Comparison of ENCODE assay signal across 20 cellular contexts in the genomic region with DNA sequence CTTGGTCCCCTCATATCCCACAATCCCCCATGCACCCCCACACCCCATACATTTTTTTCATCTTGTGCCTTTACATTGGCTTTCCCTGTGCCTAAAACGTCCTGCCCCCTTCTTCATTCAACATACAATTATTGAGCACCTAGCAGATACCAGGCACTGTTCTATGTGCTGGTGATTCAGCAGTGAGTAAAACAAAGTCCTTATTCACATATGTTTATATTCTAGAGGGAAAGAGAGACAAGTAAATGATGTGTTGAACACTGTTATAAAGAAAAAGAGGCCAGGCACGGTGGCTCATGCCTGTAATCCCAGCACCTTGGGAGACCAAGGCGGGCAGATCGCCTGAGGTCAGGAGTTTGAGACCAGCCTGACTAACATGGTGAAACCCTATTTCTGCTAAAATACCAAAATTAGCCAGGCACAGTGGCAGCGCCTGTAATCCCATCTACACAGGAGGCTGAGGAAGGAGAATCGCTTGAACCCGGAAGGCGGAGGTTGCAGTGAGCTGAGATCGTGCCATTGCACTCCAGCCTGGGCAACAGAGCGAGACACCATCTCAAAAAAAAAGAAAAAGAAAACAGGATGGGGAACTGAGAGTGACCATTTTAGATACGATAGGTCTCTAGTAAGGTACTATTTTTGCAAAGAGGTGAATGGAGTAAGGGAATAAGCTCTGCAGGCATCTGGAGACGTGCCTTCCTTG. TPM values are rescaled to one million over a fixed set of nuclear protein-coding genes. Genes with fewer than 3 reads are reported as not detected.
A peak's percentile ranks its signal among the peaks of the same experiment; 100 is the strongest.
DNase-seq lines count a peak whose midpoint lies in the region; ATAC-seq lines count a peak whose summit lies in the region.
"Had no signal": no experiment of that assay in that cellular context is flagged by ENCODE, and none has a peak within 500 bp of the region (broad histone marks: within the 10 kb centered on the region; RNA-seq: fewer than 3 reads in every experiment).

No MANE protein-coding gene starts in this region.

- peak overlapping the region; percentile 64 to 93 (median 80) for H3K4me3 Mint-ChIP-seq in naive B cell
- H3K4me3 Mint-ChIP-seq in T-helper 17 cell: no peak overlapping the region
- H3K4me3 Mint-ChIP-seq: naive thymus-derived CD4-positive, alpha-beta T cell had no signal

- peaks cover 0 to 2% (median 0%) of the 10 kb centered on the region in 7 donors for H3K9me3 Mint-ChIP-seq in naive B cell

- ATAC-seq in GM18858 (IDR thresholded peaks at IDR 0.05; ENCODE audit: unreplicated experiment) (peak; percentile 44), GM21529 (IDR thresholded peaks at IDR 0.05; ENCODE audit: unreplicated experiment) (peak; percentile 67), HG03159 (IDR thresholded peaks at IDR 0.05; ENCODE audit: unreplicated experiment) (peak; percentile 49), naive B cell (ENCODE audit: low read depth in 2 of 2) (peak; percentile 90 to 91), HG03108 (IDR thresholded peaks at IDR 0.05; ENCODE audit: unreplicated experiment) (no peak), T-helper 17 cell (no peak)
- ATAC-seq: naive thymus-derived CD4-positive, alpha-beta T cell had no signal

- H3K27ac Mint-ChIP-seq in naive B cell (peak overlapping the region; percentile 89 to 99 (median 93)), T-helper 17 cell (no peak overlapping the region)
- H3K27ac Mint-ChIP-seq: naive thymus-derived CD4-positive, alpha-beta T cell had no signal

- DNase-seq in naive B cell: peak; percentile 29
- no peak for DNase-seq in midbrain (lab: John Stamatoyannopoulos, UW)
- DNase-seq in HuH-7.5 (ENCODE audit: low spot score): no peak
- no peak for DNase-seq in T-helper 17 cell
- DNase-seq: activated CD4-positive, alpha-beta T cell treated with anti-CD3 and anti-CD28 coated beads, Interleukin-2, amount 50 U/mL, for 48 hours; activated effector memory CD4-positive, alpha-beta T cell treated with anti-CD3 and anti-CD28 coated beads, Interleukin-2, amount 50 U/mL, for 16 hours; C1 segment of cervical spinal cord; cortex of kidney; EL; esophagus squamous epithelium; hippocampal formation; naive thymus-derived CD4-positive, alpha-beta T cell; NCI-H1694 treated with DMSO at 0.1 percent for 48 hours; NCI-H526 treated with DMSO at 0.1 percent for 48 hours; Right ventricle myocardium superior; stimulated activated CD4-positive, alpha-beta T cell treated with anti-CD3 and anti-CD28 coated beads, Interleukin-2, amount 100 ng/mL, for 48 hours had no signal

- peaks cover 66 to 92% (median 78%) of the 10 kb centered on the region in 3 donors for H3K4me1 Mint-ChIP-seq in naive B cell
- H3K4me1 Mint-ChIP-seq in T-helper 17 cell: no peaks in the 10 kb centered on the region

- H3K27me3 Mint-ChIP-seq in naive B cell: no peaks in the 10 kb centered on the region
- H3K27me3 Mint-ChIP-seq in T-helper 17 cell: peaks cover 77% of the 10 kb centered on the region

- no peaks in the 10 kb centered on the region for H3K9me3 ChIP-seq in T-helper 17 cell (ENCODE audit: control insufficient read depth, low read length, poor library complexity, severe bottlenecking)
- H3K9me3 ChIP-seq: esophagus squamous epithelium had no signal

- H3K36me3 Mint-ChIP-seq in naive B cell (peaks cover 6 to 12% of the 10 kb centered on the region in 2 donors), T-helper 17 cell (ENCODE audit: low read depth) (peaks cover 23% of the 10 kb centered on the region)

RNA-seq across cellular contexts. Expression of gene SLC7A7, which starts 12.2 kb away (rescaled TPM):
- 10 to 100 TPM; 16.2 to 78.3 (median 28.7) TPM for polyA plus RNA-seq in naive B cell (ENCODE audit: low read depth in 6 of 6)
- 1 to 10 TPM in 1 of 2 donors, under 1 TPM in 1; 0.55 to 3.1 TPM for total RNA-seq in T-helper 17 cell

RNA-seq across cellular contexts. Expression of gene MRPL52, which starts 26.7 kb away (rescaled TPM):
- polyA plus RNA-seq in naive B cell (ENCODE audit: low read depth in 6 of 6): 100 to 1,000 TPM in 5 of 6 donors, 10 to 100 TPM in 1; 75.0 to 232 (median 186) TPM
- 10 to 100 TPM; 36.2 to 44.6 TPM for total RNA-seq in T-helper 17 cell

RNA-seq across cellular contexts. Expression of gene MMP14, which starts 33.4 kb away (rescaled TPM):
- polyA plus RNA-seq in naive B cell (ENCODE audit: low read depth in 6 of 6): not detected
- total RNA-seq in T-helper 17 cell: 1 to 10 TPM in 1 of 2 donors, under 1 TPM in 1; 0.85 to 1.0 TPM
- polyA plus RNA-seq: naive thymus-derived CD4-positive, alpha-beta T cell had no signal

RNA-seq across cellular contexts. Expression of gene OXA1L, which starts 36.5 kb away (rescaled TPM):
- polyA plus RNA-seq in naive B cell (ENCODE audit: low read depth in 6 of 6): 10 to 100 TPM; 56.9 to 83.5 (median 74.4) TPM
- total RNA-seq in T-helper 17 cell: 100 to 1,000 TPM; 150 to 171 TPM

Comparison
In these comparisons a context has a peak if more than half of its experiments do, and no peak if none do; other contexts are left out.
1. ATAC-seq: peak in GM18858 (single experiment), GM21529 (single experiment), HG03159 (single experiment) and naive B cell (2 of 2); none in HG03108 (single experiment) and T-helper 17 cell (single experiment).